In genomic region chr16:4506450-4506849, GRCh38 we compare ENCODE assay signal across 8 cellular contexts. TPM values are rescaled to one million over a fixed set of nuclear protein-coding genes. Genes with fewer than 3 reads are reported as not detected.
DNase-seq lines count a peak whose midpoint lies in the region; ATAC-seq and TF ChIP-seq lines count a peak whose summit lies in the region.

No MANE protein-coding gene starts in this region.

- H3K36me3 Mint-ChIP-seq in CD4-positive, alpha-beta T cell (ENCODE audit: low read depth): peaks cover 75% of the 10 kb centered on the region
- peaks cover 18% of the 10 kb centered on the region for H3K36me3 Mint-ChIP-seq in chondrocyte (ENCODE audit: low read depth)

- H3K4me3 Mint-ChIP-seq in CD4-positive, alpha-beta T cell: peak overlapping the region; percentile 82
- no peak overlapping the region for H3K4me3 Mint-ChIP-seq in chondrocyte (ENCODE audit: unreplicated experiment)

- peak; percentile 37 to 58 (median 44) for DNase-seq in CD4-positive, alpha-beta T cell
- peak; percentile 90 for DNase-seq in GM23248
- DNase-seq in NCI-H2171 treated with DMSO at 0.1 percent for 48 hours (lab: John Stamatoyannopoulos, UW): peak; percentile 64
- peak in 3 of 4 experiments; percentile 15 to 25 (median 18) for DNase-seq in activated CD4-positive, CD25-positive, alpha-beta regulatory T cell (lab: John Stamatoyannopoulos, UW)
- DNase-seq in chondrocyte (ENCODE audit: low spot score): no peak
- no peak for DNase-seq in left lung
- DNase-seq in stimulated activated CD8-positive, alpha-beta memory T cell treated with anti-CD3 and anti-CD28 coated beads, Interleukin-12 subunit alpha, Interleukin-12 subunit beta, amount 100 ng/mL, for 4 hours (ENCODE audit: low read depth): peak; percentile 19

- H2AFZ ChIP-seq in GM23248: no peak overlapping the region

- H3K36me3 ChIP-seq in GM23248 (ENCODE audit: low read depth) (0 out of 2 replicates have a peak, but pooled peaks cover 4% of the 10 kb centered on the region), left lung (peaks cover 5 to 47% of the 10 kb centered on the region in 2 donors)

- peaks cover 5% of the 10 kb centered on the region for H3F3A ChIP-seq in GM23248 (ENCODE audit: insufficient read depth)

- no peaks in the 10 kb centered on the region for H3K27me3 Mint-ChIP-seq in CD4-positive, alpha-beta T cell
- H3K27me3 Mint-ChIP-seq in chondrocyte (ENCODE audit: low read depth): no peaks in the 10 kb centered on the region

- H3K4me2 ChIP-seq in GM23248 (ENCODE audit: unreplicated experiment): no peak overlapping the region

- H3K27me3 ChIP-seq in CD4-positive, alpha-beta T cell (ENCODE audit: control insufficient read depth, insufficient read depth, low read length): no peaks in the 10 kb centered on the region
- H3K27me3 ChIP-seq in GM23248 (replicated peaks; ENCODE audit: insufficient read depth) (no peaks in the 10 kb centered on the region), left lung (no peaks in the 10 kb centered on the region)

- H3K4me1 ChIP-seq in GM23248 (ENCODE audit: insufficient read depth) (peaks cover 4% of the 10 kb centered on the region), left lung (peaks cover 3 to 53% of the 10 kb centered on the region in 2 donors)

- POLR2A ChIA-PET in CD4-positive, alpha-beta T cell (lab: Charles Lee): interaction anchor here (1.2 to 6.0 kb wide), 11 partner anchors 8 to 233 kb away, joined by 3 to 140 read pairs (median 15); partner anchors contain the start of genes CDIP1, CORO7, HMOX2 and MGRN1

- no peaks in the 10 kb centered on the region for H3K9me3 Mint-ChIP-seq in CD4-positive, alpha-beta T cell
- no peaks in the 10 kb centered on the region for H3K9me3 Mint-ChIP-seq in chondrocyte (ENCODE audit: low read depth)

- ATAC-seq in CD4-positive, alpha-beta T cell (ENCODE audit: poor library complexity): peak; percentile 30
- ATAC-seq in left lung (peak; percentile 86), HG03342 (IDR thresholded peaks at IDR 0.05; ENCODE audit: unreplicated experiment) (no peak)

- no peaks in the 10 kb centered on the region for H3K9me2 ChIP-seq in GM23248 (ENCODE audit: insufficient read depth)

- H3K4me1 Mint-ChIP-seq in CD4-positive, alpha-beta T cell (ENCODE audit: low read depth): peaks cover 65% of the 10 kb centered on the region
- H3K4me1 Mint-ChIP-seq in chondrocyte (ENCODE audit: low read depth): peaks cover 18% of the 10 kb centered on the region

- H3K27ac ChIP-seq in CD4-positive, alpha-beta T cell (ENCODE audit: low read depth, low read length): peak overlapping the region; percentile 78
- H3K27ac ChIP-seq in GM23248 (no peak overlapping the region), left lung (peak overlapping the region in 1 of 2 donors; percentile 79)

- H3K27ac Mint-ChIP-seq in CD4-positive, alpha-beta T cell: peak overlapping the region; percentile 97
- H3K27ac Mint-ChIP-seq in chondrocyte (ENCODE audit: unreplicated experiment): no peak overlapping the region

- peaks cover 38% of the 10 kb centered on the region for H3K79me2 ChIP-seq in GM23248 (ENCODE audit: insufficient read depth)

- H3K9me3 ChIP-seq in CD4-positive, alpha-beta T cell (ENCODE audit: control insufficient read depth, low read length): no peaks in the 10 kb centered on the region
- H3K9me3 ChIP-seq in GM23248 (ENCODE audit: low read depth) (no peaks in the 10 kb centered on the region), left lung (no peaks in the 10 kb centered on the region)

- 6 to 8% methylated on average over 3 of the region's 3 CpGs for WGBS in GM23248 (ENCODE audit: low coverage in 1 of 2, low lambda C conversion rate in 2 of 2, missing lambda C conversion rate in 2 of 2), 2 experiments

- no peak overlapping the region for H3K4me3 ChIP-seq in GM23248
- no peak overlapping the region for H3K4me3 ChIP-seq in left lung

- in situ Hi-C loops in GM23248 (cut with MboI): no loop called here

- no peak overlapping the region for H3K9ac ChIP-seq in GM23248

- peak; percentile 86 for TF ChIP-seq CTCF in CD4-positive, alpha-beta T cell (IDR thresholded peaks at IDR 0.05)
- TF ChIP-seq CTCF in chondrocyte (IDR thresholded peaks at IDR 0.05) (peak; percentile 92), left lung (IDR thresholded peaks at IDR 0.05) (peak; percentile 77 to 82)

- intact Hi-C loops in CD4-positive, alpha-beta T cell (cut with DNase I, micrococcal nuclease): loop anchor here (1.0 to 2.0 kb wide), 3 partner anchors 42 to 79 kb away; no protein-coding TSS in a partner anchor
- intact Hi-C loops in left lung (cut with DNase I): loop anchor here in 1 of 2 donors (5.0 kb wide), 1 partner anchor 41 kb away; no protein-coding TSS in a partner anchor

- no peaks in the 10 kb centered on the region for H4K20me1 ChIP-seq in GM23248 (ENCODE audit: insufficient read depth)

- CTCF ChIA-PET in CD4-positive, alpha-beta T cell (lab: Charles Lee): interaction anchor here (0.8 to 6.0 kb wide), 12 partner anchors 9 to 252 kb away, joined by 3 to 70 read pairs (median 4); partner anchors contain the start of genes HMOX2 and MGRN1

RNA-seq across cellular contexts. Expression of gene HMOX2, which starts 30.3 kb away (rescaled TPM):
- total RNA-seq in CD4-positive, alpha-beta T cell: 10 to 100 TPM; 63.4 to 66.4 TPM
- total RNA-seq in GM23248 (2014; rRNA removed; shearing (Covaris generic)): 36.0 and 40.8 TPM in 2 replicates
- 60.2 and 61.5 TPM in 2 replicates for polyA plus RNA-seq in GM23248 (2016; fragmentation: Nextera tagmentation; extraction: Ambion mirVana)
- total RNA-seq in chondrocyte: 45.9 to 69.4 TPM (median 46.4 TPM) in 3 replicates
- 10 to 100 TPM; 50.8 to 51.5 TPM for total RNA-seq in left lung

RNA-seq across cellular contexts. Expression of gene NMRAL1, which starts 32.0 kb away (rescaled TPM):
- 10 to 100 TPM; 28.6 to 29.5 TPM for total RNA-seq in CD4-positive, alpha-beta T cell
- total RNA-seq in GM23248 (2014; rRNA removed; shearing (Covaris generic)): 36.2 and 44.2 TPM in 2 replicates
- 37.4 and 37.5 TPM in 2 replicates for polyA plus RNA-seq in GM23248 (2016; fragmentation: Nextera tagmentation; extraction: Ambion mirVana)
- total RNA-seq in chondrocyte (41.0 to 56.3 TPM (median 44.0 TPM) in 3 replicates), left lung (10 to 100 TPM; 31.4 to 36.5 TPM)

RNA-seq across cellular contexts. Expression of gene CDIP1, which starts 32.1 kb away (rescaled TPM):
- 10 to 100 TPM; 19.5 to 22.4 TPM for total RNA-seq in CD4-positive, alpha-beta T cell
- total RNA-seq in GM23248 (2014; rRNA removed; shearing (Covaris generic)): 14.7 and 20.7 TPM in 2 replicates
- 17.7 and 20.3 TPM in 2 replicates for polyA plus RNA-seq in GM23248 (2016; fragmentation: Nextera tagmentation; extraction: Ambion mirVana)
- 23.9 to 36.8 TPM (median 36.4 TPM) in 3 replicates for total RNA-seq in chondrocyte
- total RNA-seq in left lung: 10 to 100 TPM; 22.2 to 27.0 TPM

RNA-seq across cellular contexts. Expression of gene C16orf96, which starts 49.7 kb away (rescaled TPM):
- total RNA-seq in CD4-positive, alpha-beta T cell: under 1 TPM; 0.27 to 0.42 TPM
- total RNA-seq in GM23248 (2014; rRNA removed; shearing (Covaris generic)): not detected in 2 replicates
- not detected in 2 replicates for polyA plus RNA-seq in GM23248 (2016; fragmentation: Nextera tagmentation; extraction: Ambion mirVana)
- total RNA-seq in chondrocyte (0.12 to 0.23 TPM in 2 of 3 replicates, not detected in the other), left lung (under 1 TPM; 0.17 to 0.18 TPM)

Comparison
In these comparisons a context has a peak if more than half of its experiments do, and no peak if none do; other contexts are left out.
1. DNase-seq: peak in CD4-positive, alpha-beta T cell (10 of 10), GM23248 (single experiment), NCI-H2171 treated with DMSO at 0.1 percent for 48 hours (single experiment), activated CD4-positive, CD25-positive, alpha-beta regulatory T cell (3 of 4) and stimulated activated CD8-positive, alpha-beta memory T cell treated with anti-CD3 and anti-CD28 coated beads, Interleukin-12 subunit alpha, Interleukin-12 subunit beta, amount 100 ng/mL, for 4 hours (single experiment); none in chondrocyte (single experiment) and left lung (0 of 2).
2. Peak in every context shown above with its lines, with median percentiles within 50 percentile points of each other: CTCF ChIP-seq.